Comparison of ENCODE assay signal across 8 cellular contexts in genomic region chr16:28623172-28623711, GRCh38. TPM values are rescaled to one million over a fixed set of nuclear protein-coding genes. Genes with fewer than 3 reads are reported as not detected.
DNase-seq lines count a peak whose midpoint lies in the region; ATAC-seq and TF ChIP-seq lines count a peak whose summit lies in the region.

No MANE protein-coding gene starts in this region.

- ATAC-seq in omental fat pad (ENCODE audit: low FRiP score): peak; percentile 62
- no peak for ATAC-seq in GM18873 (IDR thresholded peaks at IDR 0.05; ENCODE audit: low FRiP score, unreplicated experiment)
- no peak for ATAC-seq in GM21367 (IDR thresholded peaks at IDR 0.05; ENCODE audit: unreplicated experiment)

- intact Hi-C loops in Calu3 (cut with micrococcal nuclease; ENCODE audit: unreplicated experiment): no loop called here

- DNase-seq in Calu3 (peak; percentile 88), NCI-H146 treated with DMSO at 0.1 percent for 48 hours (lab: John Stamatoyannopoulos, UW; ENCODE audit: unreplicated experiment) (peak; percentile 82), coronary artery (ENCODE audit: low spot score) (no peak), omental fat pad (ENCODE audit: low spot score) (no peak), superior temporal gyrus (ENCODE audit: extremely low spot score) (peak; percentile 15)
- DNase-seq in activated CD4-positive, alpha-beta T cell treated with anti-CD3 and anti-CD28 coated beads, Interleukin-2, amount 10 ng/mL, durations not matched to agents 7 days and 5 days: peak; percentile 70

- peaks cover 27% of the 10 kb centered on the region for H3K36me3 Mint-ChIP-seq in Calu3 (ENCODE audit: insufficient read depth, unreplicated experiment)
- peaks cover 8% of the 10 kb centered on the region for H3K36me3 Mint-ChIP-seq in activated CD4-positive, alpha-beta T cell treated with anti-CD3 and anti-CD28 coated beads, Interleukin-2, amount 10 ng/mL, durations not matched to agents 7 days and 5 days (ENCODE audit: low read depth)

- H3K4me3 Mint-ChIP-seq in Calu3 (ENCODE audit: low read depth, unreplicated experiment): peak overlapping the region; percentile 89
- H3K4me3 Mint-ChIP-seq in activated CD4-positive, alpha-beta T cell treated with anti-CD3 and anti-CD28 coated beads, Interleukin-2, amount 10 ng/mL, durations not matched to agents 7 days and 5 days: peak overlapping the region; percentile 77

- peaks cover 21% of the 10 kb centered on the region for H3K4me1 Mint-ChIP-seq in Calu3 (ENCODE audit: low read depth, unreplicated experiment)
- peaks cover 17% of the 10 kb centered on the region for H3K4me1 Mint-ChIP-seq in activated CD4-positive, alpha-beta T cell treated with anti-CD3 and anti-CD28 coated beads, Interleukin-2, amount 10 ng/mL, durations not matched to agents 7 days and 5 days

- TF ChIP-seq CTCF in Calu3 (IDR thresholded peaks at IDR 0.05; ENCODE audit: unreplicated experiment) (no peak), coronary artery (IDR thresholded peaks at IDR 0.05) (no peak), omental fat pad (IDR thresholded peaks at IDR 0.05) (no peak)

- no peaks in the 10 kb centered on the region for H3K27me3 Mint-ChIP-seq in Calu3 (ENCODE audit: unreplicated experiment)
- peaks cover 11% of the 10 kb centered on the region for H3K27me3 Mint-ChIP-seq in activated CD4-positive, alpha-beta T cell treated with anti-CD3 and anti-CD28 coated beads, Interleukin-2, amount 10 ng/mL, durations not matched to agents 7 days and 5 days

- H3K27ac Mint-ChIP-seq in Calu3 (ENCODE audit: unreplicated experiment): no peak overlapping the region
- H3K27ac Mint-ChIP-seq in activated CD4-positive, alpha-beta T cell treated with anti-CD3 and anti-CD28 coated beads, Interleukin-2, amount 10 ng/mL, durations not matched to agents 7 days and 5 days: peak overlapping the region; percentile 83

- peak overlapping the region; percentile 72 for H3K4me3 ChIP-seq in coronary artery

- no TSS peak for BruUV-seq in Calu3 (replicated peaks; lab: Mats Ljungman, UMichigan)

- no peak overlapping the region for H3K27ac ChIP-seq in coronary artery

- H3K9me3 Mint-ChIP-seq in Calu3 (ENCODE audit: low read depth, unreplicated experiment): no peaks in the 10 kb centered on the region
- H3K9me3 Mint-ChIP-seq in activated CD4-positive, alpha-beta T cell treated with anti-CD3 and anti-CD28 coated beads, Interleukin-2, amount 10 ng/mL, durations not matched to agents 7 days and 5 days: no peaks in the 10 kb centered on the region

- POLR2A ChIA-PET in activated CD4-positive, alpha-beta T cell treated with anti-CD3 and anti-CD28 coated beads, Interleukin-2, amount 10 ng/mL, durations not matched to agents 7 days and 5 days (lab: Charles Lee): no interaction called here

- CTCF ChIA-PET in Calu3 (lab: Charles Lee): interaction anchor here (0.6 kb wide), 2 partner anchors 131 to 297 kb away, joined by 3 to 4 read pairs; partner anchors contain the start of gene CLN3
- CTCF ChIA-PET in activated CD4-positive, alpha-beta T cell treated with anti-CD3 and anti-CD28 coated beads, Interleukin-2, amount 10 ng/mL, durations not matched to agents 7 days and 5 days (lab: Charles Lee): interaction anchor here (1.2 kb wide), 1 partner anchor 25 kb away, joined by 3 read pairs; no protein-coding TSS in a partner anchor

RNA-seq across cellular contexts. Expression of gene SULT1A1, which starts 13.4 kb away (rescaled TPM):
- total RNA-seq in Calu3 (2022) (14.0 and 15.0 TPM in 2 replicates), omental fat pad (10 to 100 TPM; 44.1 to 80.8 (median 56.7) TPM)
- 10 to 100 TPM; 11.1 to 11.3 TPM for total RNA-seq in activated CD4-positive, alpha-beta T cell treated with anti-CD3 and anti-CD28 coated beads, Interleukin-2, amount 10 ng/mL, durations not matched to agents 7 days and 5 days

RNA-seq across cellular contexts. Expression of gene NPIPB8, which starts 14.6 kb away (rescaled TPM):
- 1.2 and 1.8 TPM in 2 replicates for total RNA-seq in Calu3 (2022)
- under 1 TPM in 1 of 2 experiments, not detected in 1; 0.44 TPM for total RNA-seq in activated CD4-positive, alpha-beta T cell treated with anti-CD3 and anti-CD28 coated beads, Interleukin-2, amount 10 ng/mL, durations not matched to agents 7 days and 5 days
- not detected for total RNA-seq in omental fat pad

RNA-seq across cellular contexts. Expression of gene SULT1A2, which starts 26.4 kb away (rescaled TPM):
- total RNA-seq in Calu3 (2022): 1.9 and 2.5 TPM in 2 replicates
- total RNA-seq in activated CD4-positive, alpha-beta T cell treated with anti-CD3 and anti-CD28 coated beads, Interleukin-2, amount 10 ng/mL, durations not matched to agents 7 days and 5 days: under 1 TPM; 0.27 to 0.50 TPM
- 1 to 10 TPM in 3 of 4 donors, under 1 TPM in 1; 0.79 to 5.0 (median 2.4) TPM for total RNA-seq in omental fat pad

Comparison
In these comparisons a context has a peak if more than half of its experiments do, and no peak if none do; other contexts are left out.
1. DNase-seq: peak in Calu3 (single experiment), NCI-H146 treated with DMSO at 0.1 percent for 48 hours (single experiment), activated CD4-positive, alpha-beta T cell treated with anti-CD3 and anti-CD28 coated beads, Interleukin-2, amount 10 ng/mL, durations not matched to agents 7 days and 5 days (single experiment) and superior temporal gyrus (single experiment); none in coronary artery (single experiment) and omental fat pad (single experiment).